ENCODE assay signal across 8 cellular contexts in the genomic region with DNA sequence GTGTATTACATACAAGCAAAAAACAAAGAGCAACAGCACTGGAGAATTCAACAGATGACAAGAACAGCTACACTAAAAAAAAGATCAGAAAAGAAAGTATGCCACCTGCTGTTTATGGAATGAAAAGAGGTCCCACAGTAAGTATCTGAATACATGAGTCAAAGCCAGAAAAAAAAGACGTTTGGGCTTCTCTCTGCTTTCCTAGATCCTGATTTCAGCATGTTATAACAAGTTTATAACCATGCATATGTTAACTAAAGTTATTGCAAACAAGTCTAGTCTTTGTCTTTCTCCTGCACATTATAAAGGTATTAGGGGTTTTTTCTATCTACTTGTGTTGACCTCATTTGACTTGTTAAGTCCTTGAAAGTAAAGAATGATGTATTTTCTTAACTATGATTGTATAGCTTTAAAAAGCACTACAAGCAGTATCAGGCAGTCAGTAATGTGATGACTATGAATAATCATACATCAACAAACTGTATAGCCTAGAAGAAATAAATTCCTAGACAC.
A peak's percentile ranks its signal among the peaks of the same experiment; 100 is the strongest.
DNase-seq lines count a peak whose midpoint lies in the region; ATAC-seq, FAIRE-seq and TF ChIP-seq lines count a peak whose summit lies in the region.

No MANE protein-coding gene starts in this region.

- H2AFZ ChIP-seq in osteoblast (ENCODE audit: low read length): peak overlapping the region; percentile 54

- H3K4me1 ChIP-seq in osteoblast (ENCODE audit: insufficient read depth, low read length): peaks cover 42% of the 10 kb centered on the region

- no peaks in the 10 kb centered on the region for H4K20me1 ChIP-seq in osteoblast (ENCODE audit: insufficient read depth, low read length)

- ATAC-seq in GM19025 (IDR thresholded peaks at IDR 0.05; ENCODE audit: low read depth, unreplicated experiment) (peak; percentile 55), HG03378 (IDR thresholded peaks at IDR 0.05; ENCODE audit: unreplicated experiment) (peak; percentile 91), HG02970 (IDR thresholded peaks at IDR 0.05; ENCODE audit: low FRiP score, unreplicated experiment) (no peak)

- no peaks in the 10 kb centered on the region for H3K36me3 ChIP-seq in osteoblast (ENCODE audit: insufficient read depth, low read length)

- H3K4me3 ChIP-seq in osteoblast (ENCODE audit: insufficient read depth, low read length): no peak overlapping the region

- peak overlapping the region; percentile 67 for H3K27ac ChIP-seq in epithelial cell of prostate
- H3K27ac ChIP-seq in osteoblast (ENCODE audit: low read depth, low read length): peak overlapping the region; percentile 88

- DNase-seq in D721Med (ENCODE audit: insufficient read length, low spot score): no peak
- DNase-seq in RCC 7860 (ENCODE audit: low spot score): peak; percentile 73
- DNase-seq in epithelial cell of prostate (ENCODE audit: low read depth, low spot score): peak; percentile 82
- DNase-seq in osteoblast (ENCODE audit: insufficient read length, low spot score, missing footprints): no peak
- DNase-seq in nucleus accumbens (lab: John Stamatoyannopoulos, UW): no peak

- peak; percentile 53 for TF ChIP-seq CTCF in D721Med (IDR thresholded peaks at IDR 0.05; ENCODE audit: insufficient read depth, missing control alignments)
- peak; percentile 66 for TF ChIP-seq CTCF in osteoblast (IDR thresholded peaks at IDR 0.05; ENCODE audit: extremely low read depth, low read depth, low read length)

- no peaks in the 10 kb centered on the region for H3K9me3 ChIP-seq in osteoblast (ENCODE audit: low read depth, low read length)

- H3K27me3 ChIP-seq in osteoblast (ENCODE audit: insufficient read depth, low read length): no peaks in the 10 kb centered on the region

- no peak for FAIRE-seq in D721Med (lab: Jason Lieb, UNC)
- peak; percentile 86 for FAIRE-seq in RCC 7860 (lab: Jason Lieb, UNC)

- peak overlapping the region; percentile 61 for H3K4me2 ChIP-seq in osteoblast (ENCODE audit: insufficient read depth, low read length)

- H3K79me2 ChIP-seq in osteoblast (ENCODE audit: insufficient read depth, low read length): no peaks in the 10 kb centered on the region

Comparison
In these comparisons a context has a peak if more than half of its experiments do, and no peak if none do; other contexts are left out.
1. DNase-seq: peak in RCC 7860 (single experiment) and epithelial cell of prostate (single experiment); none in D721Med (single experiment), osteoblast (single experiment) and nucleus accumbens (0 of 56).